In the genomic region with DNA sequence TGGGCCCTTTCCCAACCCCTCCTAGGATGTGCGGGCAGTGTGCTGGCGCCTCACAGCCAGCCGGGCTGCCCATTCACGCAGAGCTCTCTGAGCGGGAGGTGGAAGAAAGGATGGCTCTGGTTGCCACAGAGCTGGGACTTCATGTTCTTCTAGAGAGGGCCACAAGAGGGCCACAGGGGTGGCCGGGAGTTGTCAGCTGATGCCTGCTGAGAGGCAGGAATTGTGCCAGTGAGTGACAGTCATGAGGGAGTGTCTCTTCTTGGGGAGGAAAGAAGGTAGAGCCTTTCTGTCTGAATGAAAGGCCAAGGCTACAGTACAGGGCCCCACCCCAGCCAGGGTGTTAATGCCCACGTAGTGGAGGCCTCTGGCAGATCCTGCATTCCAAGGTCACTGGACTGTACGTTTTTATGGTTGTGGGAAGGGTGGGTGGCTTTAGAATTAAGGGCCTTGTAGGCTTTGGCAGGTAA, we compare ENCODE assay signal across 1 cellular context.
TF ChIP-seq lines count a peak whose summit lies in the region.

No MANE protein-coding gene starts in this region.

TF ChIP-seq in K562, 482 proteins besides CTCF, POLR2A, EP300 and RAD21 (continued from another document and continues in another):
- TF ChIP-seq SMAD3 (CRISPR knock-in tag; conservative IDR thresholded peaks at IDR 0.05), result no peak
- no peak for TF ChIP-seq MTA1 (IDR thresholded peaks at IDR 0.05; ENCODE audit: borderline replicate concordance)
- no peak for TF ChIP-seq NONO (IDR thresholded peaks at IDR 0.05; ENCODE audit: low read depth in 2 of 2, low read length in 1 of 2)
- no peak for TF ChIP-seq CCNT2 (IDR thresholded peaks at IDR 0.05; ENCODE audit: borderline replicate concordance, extremely low read depth, insufficient read length, low read depth, low read length)
- TF ChIP-seq TCF3 (CRISPR knock-in tag; IDR thresholded peaks at IDR 0.05), result 0 out of 2 replicates have a peak, but pooled peaks have one; percentile 10
- peak; percentile 72 for TF ChIP-seq PBX2 (CRISPR knock-in tag; IDR thresholded peaks at IDR 0.05; ENCODE audit: low read depth)
- TF ChIP-seq PBX2 (tag; conservative IDR thresholded peaks at IDR 0.05; ENCODE audit: low read depth), result peak; percentile 93
- no peak for TF ChIP-seq GATAD2B (IDR thresholded peaks at IDR 0.05; ENCODE audit: borderline replicate concordance)
- TF ChIP-seq CHD2 (IDR thresholded peaks at IDR 0.05; ENCODE audit: low read depth, low read length), result no peak
- TF ChIP-seq KDM1A (IDR thresholded peaks at IDR 0.05), result no peak
- peak in 1 of 2 experiments; percentile 55; a peak in 1 of 3 replicates for TF ChIP-seq CBX3 (IDR thresholded peaks at IDR 0.05; ENCODE audit: borderline replicate concordance in 1 of 2, low read length in 2 of 2)
- TF ChIP-seq MXI1 (IDR thresholded peaks at IDR 0.05; ENCODE audit: low read depth, low read length), result no peak
- TF ChIP-seq ZNF444 (CRISPR knock-in tag; IDR thresholded peaks at IDR 0.05), result no peak
- TF ChIP-seq, protein P1, sequence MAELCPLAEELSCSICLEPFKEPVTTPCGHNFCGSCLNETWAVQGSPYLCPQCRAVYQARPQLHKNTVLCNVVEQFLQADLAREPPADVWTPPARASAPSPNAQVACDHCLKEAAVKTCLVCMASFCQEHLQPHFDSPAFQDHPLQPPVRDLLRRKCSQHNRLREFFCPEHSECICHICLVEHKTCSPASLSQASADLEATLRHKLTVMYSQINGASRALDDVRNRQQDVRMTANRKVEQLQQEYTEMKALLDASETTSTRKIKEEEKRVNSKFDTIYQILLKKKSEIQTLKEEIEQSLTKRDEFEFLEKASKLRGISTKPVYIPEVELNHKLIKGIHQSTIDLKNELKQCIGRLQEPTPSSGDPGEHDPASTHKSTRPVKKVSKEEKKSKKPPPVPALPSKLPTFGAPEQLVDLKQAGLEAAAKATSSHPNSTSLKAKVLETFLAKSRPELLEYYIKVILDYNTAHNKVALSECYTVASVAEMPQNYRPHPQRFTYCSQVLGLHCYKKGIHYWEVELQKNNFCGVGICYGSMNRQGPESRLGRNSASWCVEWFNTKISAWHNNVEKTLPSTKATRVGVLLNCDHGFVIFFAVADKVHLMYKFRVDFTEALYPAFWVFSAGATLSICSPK (IDR thresholded peaks at IDR 0.05; ENCODE audit: borderline replicate concordance), result no peak
- TF ChIP-seq SRSF9 (IDR thresholded peaks at IDR 0.05; ENCODE audit: borderline replicate concordance, low read depth, low read length), result no peak
- TF ChIP-seq ELF4 (CRISPR knock-in tag; IDR thresholded peaks at IDR 0.05), result no peak
- TF ChIP-seq, protein P2, sequence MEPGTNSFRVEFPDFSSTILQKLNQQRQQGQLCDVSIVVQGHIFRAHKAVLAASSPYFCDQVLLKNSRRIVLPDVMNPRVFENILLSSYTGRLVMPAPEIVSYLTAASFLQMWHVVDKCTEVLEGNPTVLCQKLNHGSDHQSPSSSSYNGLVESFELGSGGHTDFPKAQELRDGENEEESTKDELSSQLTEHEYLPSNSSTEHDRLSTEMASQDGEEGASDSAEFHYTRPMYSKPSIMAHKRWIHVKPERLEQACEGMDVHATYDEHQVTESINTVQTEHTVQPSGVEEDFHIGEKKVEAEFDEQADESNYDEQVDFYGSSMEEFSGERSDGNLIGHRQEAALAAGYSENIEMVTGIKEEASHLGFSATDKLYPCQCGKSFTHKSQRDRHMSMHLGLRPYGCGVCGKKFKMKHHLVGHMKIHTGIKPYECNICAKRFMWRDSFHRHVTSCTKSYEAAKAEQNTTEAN (CRISPR knock-in tag; IDR thresholded peaks at IDR 0.05), result 0 out of 2 replicates have a peak, but pooled peaks have one; percentile 29
- no peak for TF ChIP-seq POLR2B (IDR thresholded peaks at IDR 0.05; ENCODE audit: low read depth, partially characterized antibody)
- no peak for TF ChIP-seq ZNF717 (CRISPR knock-in tag; IDR thresholded peaks at IDR 0.05)
- no peak for TF ChIP-seq SNAPC5 (CRISPR knock-in tag; IDR thresholded peaks at IDR 0.05)
- TF ChIP-seq ARHGAP35 (IDR thresholded peaks at IDR 0.05; ENCODE audit: partially characterized antibody), result no peak
- TF ChIP-seq ZNF12 (CRISPR knock-in tag; IDR thresholded peaks at IDR 0.05), result no peak
- TF ChIP-seq TAF9B (IDR thresholded peaks at IDR 0.05; ENCODE audit: partially characterized antibody), result no peak
- TF ChIP-seq DNMT1 (IDR thresholded peaks at IDR 0.05), result no peak
- no peak for TF ChIP-seq MYBL2 (IDR thresholded peaks at IDR 0.05; ENCODE audit: low read depth)
- TF ChIP-seq MYBL2 (CRISPR knock-in tag; IDR thresholded peaks at IDR 0.05; ENCODE audit: borderline replicate concordance), result no peak
- TF ChIP-seq, protein P3, sequence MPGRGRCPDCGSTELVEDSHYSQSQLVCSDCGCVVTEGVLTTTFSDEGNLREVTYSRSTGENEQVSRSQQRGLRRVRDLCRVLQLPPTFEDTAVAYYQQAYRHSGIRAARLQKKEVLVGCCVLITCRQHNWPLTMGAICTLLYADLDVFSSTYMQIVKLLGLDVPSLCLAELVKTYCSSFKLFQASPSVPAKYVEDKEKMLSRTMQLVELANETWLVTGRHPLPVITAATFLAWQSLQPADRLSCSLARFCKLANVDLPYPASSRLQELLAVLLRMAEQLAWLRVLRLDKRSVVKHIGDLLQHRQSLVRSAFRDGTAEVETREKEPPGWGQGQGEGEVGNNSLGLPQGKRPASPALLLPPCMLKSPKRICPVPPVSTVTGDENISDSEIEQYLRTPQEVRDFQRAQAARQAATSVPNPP (IDR thresholded peaks at IDR 0.05; ENCODE audit: borderline replicate concordance, insufficient read depth, insufficient read length), result no peak
- no peak for TF ChIP-seq BCL6 (CRISPR knock-in tag; IDR thresholded peaks at IDR 0.05)
- TF ChIP-seq HOMEZ (CRISPR knock-in tag; IDR thresholded peaks at IDR 0.05), result no peak
- 0 out of 2 replicates have a peak, but pooled peaks have one; percentile 11 for TF ChIP-seq TEAD4 (IDR thresholded peaks at IDR 0.05; ENCODE audit: low read length)
- no peak for TF ChIP-seq TEAD4 (CRISPR knock-in tag; IDR thresholded peaks at IDR 0.05; ENCODE audit: borderline replicate concordance)
- TF ChIP-seq SMC3 (conservative IDR thresholded peaks at IDR 0.05; ENCODE audit: insufficient read depth, low read depth, low read length), result peak; percentile 54; the same call in 1 of the 2 replicates
- TF ChIP-seq SMARCA5 (IDR thresholded peaks at IDR 0.05), result no peak
- no peak for TF ChIP-seq NFE2 (IDR thresholded peaks at IDR 0.05; ENCODE audit: low read depth)
- no peak for TF ChIP-seq ZNF146 (CRISPR knock-in tag; IDR thresholded peaks at IDR 0.05; ENCODE audit: unreplicated experiment)
- TF ChIP-seq ZNF76 (CRISPR knock-in tag; IDR thresholded peaks at IDR 0.05; ENCODE audit: borderline replicate concordance), result no peak
- TF ChIP-seq SAFB2 (IDR thresholded peaks at IDR 0.05; ENCODE audit: borderline replicate concordance, low read depth, low read length, severe bottlenecking), result no peak
- TF ChIP-seq ZNF766 (CRISPR knock-in tag; conservative IDR thresholded peaks at IDR 0.05), result peak; percentile 66; the same call in 1 of the 2 replicates
- TF ChIP-seq MED1 (CRISPR knock-in tag; IDR thresholded peaks at IDR 0.05; ENCODE audit: borderline replicate concordance), result no peak
- TF ChIP-seq DACH1 (IDR thresholded peaks at IDR 0.05; ENCODE audit: partially characterized antibody), result peak; percentile 91
- no peak for TF ChIP-seq ZNF165 (CRISPR knock-in tag; IDR thresholded peaks at IDR 0.05; ENCODE audit: borderline replicate concordance)
- 0 out of 2 replicates have a peak, but pooled peaks have one; percentile 67 for TF ChIP-seq HDGF (IDR thresholded peaks at IDR 0.05)
- no peak for TF ChIP-seq ZNF778 (CRISPR knock-in tag; IDR thresholded peaks at IDR 0.05)
- no peak for TF ChIP-seq PHB (CRISPR knock-in tag; IDR thresholded peaks at IDR 0.05)
- TF ChIP-seq ARID4B (CRISPR knock-in tag; IDR thresholded peaks at IDR 0.05), result no peak
- no peak for TF ChIP-seq GTF2A2 (tag; IDR thresholded peaks at IDR 0.05)
- TF ChIP-seq ZBED1 (IDR thresholded peaks at IDR 0.05), result no peak
- TF ChIP-seq SREBF2 (CRISPR knock-in tag; IDR thresholded peaks at IDR 0.05), result no peak
- TF ChIP-seq SMARCE1 (IDR thresholded peaks at IDR 0.05), result no peak
- TF ChIP-seq IRF1 (CRISPR knock-in tag; IDR thresholded peaks at IDR 0.05; ENCODE audit: borderline replicate concordance), result no peak
- TF ChIP-seq ZNF583 (CRISPR knock-in tag; IDR thresholded peaks at IDR 0.05), result no peak
